In genomic region chr3:11060500-11061251, GRCh38 we compare ENCODE assay signal across 8 cellular contexts.
DNase-seq lines count a peak whose midpoint lies in the region; ATAC-seq, FAIRE-seq and TF ChIP-seq lines count a peak whose summit lies in the region.

No MANE protein-coding gene starts in this region.

- H3K9me1 ChIP-seq in endothelial cell of umbilical vein (replicated peaks; ENCODE audit: control insufficient read depth, extremely low read depth, insufficient read depth, low read length) = no peaks in the 10 kb centered on the region

- no peak overlapping the region for H3K4ac ChIP-seq in mesendoderm (ENCODE audit: low read depth, low read length)

- H3K4me2 ChIP-seq in endothelial cell of umbilical vein (ENCODE audit: insufficient read depth, low read length) = no peak overlapping the region
- H3K4me2 ChIP-seq in mesendoderm (ENCODE audit: low read length) = peak overlapping the region; percentile 54

- TF ChIP-seq CTCF in A673 (conservative IDR thresholded peaks at IDR 0.05; ENCODE audit: low read depth, low read length) (peak; percentile 93), GM12874 (IDR thresholded peaks at IDR 0.05; ENCODE audit: insufficient read depth, low read depth, low read length) (peak; percentile 83), endothelial cell of umbilical vein (IDR thresholded peaks at IDR 0.05; ENCODE audit: extremely low read depth in 1 of 2, insufficient read depth in 1 of 2, low read depth in 1 of 2, low read length in 2 of 2) (peak; percentile 83 to 95)

- H3K23ac ChIP-seq in mesendoderm (ENCODE audit: low read length) = no peak overlapping the region

- H3K27me3 ChIP-seq in A673 (replicated peaks; ENCODE audit: insufficient read depth, low read depth, low read length, poor library complexity) (no peaks in the 10 kb centered on the region), endothelial cell of umbilical vein (ENCODE audit: control insufficient read depth in 2 of 2, insufficient read depth in 2 of 2, low read length in 2 of 2) (peaks cover 2 to 4% of the 10 kb centered on the region in 2 experiments), mesendoderm (ENCODE audit: insufficient read depth, low read length, poor library complexity) (no peaks in the 10 kb centered on the region)

- no peak overlapping the region for H3K9ac ChIP-seq in endothelial cell of umbilical vein (replicated peaks; ENCODE audit: extremely low read depth, insufficient read depth, low read length)
- peak overlapping the region; percentile 29 for H3K9ac ChIP-seq in mesendoderm (ENCODE audit: low read length)

- no peak overlapping the region for H4K8ac ChIP-seq in mesendoderm (ENCODE audit: low read depth, low read length)

- H3K4me1 ChIP-seq in A673 (ENCODE audit: insufficient read depth, low read length, poor library complexity, severe bottlenecking) = peaks cover 9% of the 10 kb centered on the region
- H3K4me1 ChIP-seq in endothelial cell of umbilical vein (ENCODE audit: control insufficient read depth, extremely low read depth, insufficient read depth, low read length) = no peaks in the 10 kb centered on the region
- no peaks in the 10 kb centered on the region for H3K4me1 ChIP-seq in mesendoderm (ENCODE audit: control insufficient read depth, low read depth, low read length)

- no peak overlapping the region for H2BK15ac ChIP-seq in mesendoderm (replicated peaks; ENCODE audit: low read depth)

- TF ChIP-seq POLR2A in endothelial cell of umbilical vein (IDR thresholded peaks at IDR 0.05; ENCODE audit: low read depth, low read length) = no peak

- H3K56ac ChIP-seq in mesendoderm (ENCODE audit: low read length) = peak overlapping the region; percentile 49

- DNase-seq in A673 (ENCODE audit: low spot score) (peak; percentile 79), NCI-H2227 treated with DMSO at 0.1 percent for 48 hours (lab: John Stamatoyannopoulos, UW) (peak; percentile 59), endothelial cell of umbilical vein (ENCODE audit: low read depth, low spot score) (peak; percentile 54), mesendoderm (peak; percentile 72)
- peak; percentile 6 to 14 for DNase-seq in activated CD4-positive, alpha-beta T cell treated with anti-CD3 and anti-CD28 coated beads, Interleukin-2, amount 50 U/mL, for 4 hours
- DNase-seq in stimulated activated CD8-positive, alpha-beta memory T cell treated with anti-CD3 and anti-CD28 coated beads, Interleukin-4, amount 100 ng/mL, for 48 hours = peak; percentile 75

- FAIRE-seq in endothelial cell of umbilical vein (lab: Jason Lieb, UNC) = peak; percentile 85

- H3K79me2 ChIP-seq in endothelial cell of umbilical vein (ENCODE audit: control insufficient read depth, insufficient read depth, low read length) = no peaks in the 10 kb centered on the region
- no peaks in the 10 kb centered on the region for H3K79me2 ChIP-seq in mesendoderm (ENCODE audit: control insufficient read depth, insufficient read depth, low read length)

- H2BK120ac ChIP-seq in mesendoderm (ENCODE audit: low read depth, low read length) = no peak overlapping the region

- no peak overlapping the region for H4K5ac ChIP-seq in mesendoderm (ENCODE audit: low read length)

- H3K79me1 ChIP-seq in mesendoderm (ENCODE audit: low read length) = no peaks in the 10 kb centered on the region

- H2AK5ac ChIP-seq in mesendoderm (ENCODE audit: low read length) = no peak overlapping the region

- peak overlapping the region; percentile 49 for H2AFZ ChIP-seq in endothelial cell of umbilical vein (ENCODE audit: low read depth, low read length)

- no peaks in the 10 kb centered on the region for H3K36me3 ChIP-seq in A673 (ENCODE audit: insufficient read depth, low read length, poor library complexity, severe bottlenecking)
- H3K36me3 ChIP-seq in endothelial cell of umbilical vein (ENCODE audit: control insufficient read depth in 2 of 2, extremely low read depth in 1 of 2, insufficient read depth in 2 of 2, low read length in 2 of 2) = no peaks in the 10 kb centered on the region
- no peaks in the 10 kb centered on the region for H3K36me3 ChIP-seq in mesendoderm (ENCODE audit: control insufficient read depth, insufficient read depth, low read length)

- no TSS peak for BruUV-seq in A673 (replicated peaks; lab: Mats Ljungman, UMichigan)
- no TSS peak for BruUV-seq in endothelial cell of umbilical vein (replicated peaks; lab: Mats Ljungman, UMichigan)

- H3K27ac ChIP-seq in A673 (ENCODE audit: low read depth, low read length, poor library complexity, severe bottlenecking) (no peak overlapping the region), endothelial cell of umbilical vein (ENCODE audit: insufficient read depth, low read depth, low read length) (no peak overlapping the region), mesendoderm (ENCODE audit: low read depth, low read length) (no peak overlapping the region)

- intact Hi-C loops in A673 (cut with micrococcal nuclease; ENCODE audit: unreplicated experiment) (loop anchor here (2.0 kb wide), 2 partner anchors 274 to 592 kb away; no protein-coding TSS in a partner anchor), endothelial cell of umbilical vein (cut with micrococcal nuclease) (loop anchor here (1.0 to 5.0 kb wide), 6 partner anchors 95 to 592 kb away; no protein-coding TSS in a partner anchor)

- WGBS in mesendoderm (ENCODE audit: extremely low coverage, insufficient coverage, low lambda C conversion rate) = no CpG with 5 or more reads among the region's 35 CpGs

- H3K4me3 ChIP-seq in A673 (ENCODE audit: low read depth, low read length, poor library complexity, severe bottlenecking) (peak overlapping the region; percentile 15), endothelial cell of umbilical vein (replicated peaks in 1 of 3; ENCODE audit: insufficient read depth in 1 of 3, low read depth in 1 of 3, low read length in 3 of 3) (no peak overlapping the region), mesendoderm (ENCODE audit: low read length) (no peak overlapping the region)

- no peaks in the 10 kb centered on the region for H4K20me1 ChIP-seq in endothelial cell of umbilical vein (replicated peaks; ENCODE audit: control insufficient read depth, extremely low read depth, insufficient read depth, low read length)

- POLR2A ChIA-PET in A673 (lab: Charles Lee; ENCODE audit: low non-redundant PET) = no interaction called here
- POLR2A ChIA-PET in endothelial cell of umbilical vein (lab: Charles Lee) = interaction anchor here (0.6 kb wide), 1 partner anchor 198 kb away, joined by 8 read pairs; no protein-coding TSS in a partner anchor

- H2BK5ac ChIP-seq in mesendoderm (ENCODE audit: low read length) = no peak overlapping the region

- dilution Hi-C loops in endothelial cell of umbilical vein (cut with MboI; ENCODE audit: extremely low pct_ligation_motif_present, low sequenced_read_pairs) = no loop called here

- CTCF ChIA-PET in A673 (lab: Charles Lee) = interaction anchor here (0.5 to 2.5 kb wide), 8 partner anchors 8 to 302 kb away, joined by 3 to 15 read pairs (median 5); no protein-coding TSS in a partner anchor
- CTCF ChIA-PET in endothelial cell of umbilical vein (lab: Charles Lee) = interaction anchor here (0.6 to 5.6 kb wide), 51 partner anchors 9 to 694 kb away, joined by 3 to 125 read pairs (median 5); partner anchors contain the start of gene HRH1

- peaks cover 4% of the 10 kb centered on the region for H3K9me3 ChIP-seq in A673 (ENCODE audit: low read depth, low read length, poor library complexity, severe bottlenecking)
- H3K9me3 ChIP-seq in endothelial cell of umbilical vein (replicated peaks; ENCODE audit: control insufficient read depth, insufficient read depth, low read length) = no peaks in the 10 kb centered on the region

- H3K18ac ChIP-seq in mesendoderm (ENCODE audit: low read length) = no peak overlapping the region

- ATAC-seq in HG03196 (IDR thresholded peaks at IDR 0.05; ENCODE audit: unreplicated experiment) = no peak

TF ChIP-seq in endothelial cell of umbilical vein, 7 proteins besides CTCF, POLR2A, EP300 and RAD21:
- TF ChIP-seq MYC (IDR thresholded peaks at IDR 0.05; ENCODE audit: low read depth, low read length) (no peak), POLR2AphosphoS5 (IDR thresholded peaks at IDR 0.05; ENCODE audit: insufficient read depth, low read depth, low read length) (no peak), MAX (IDR thresholded peaks at IDR 0.05; ENCODE audit: insufficient read depth, insufficient read length) (no peak), EZH2 (IDR thresholded peaks at IDR 0.05; ENCODE audit: borderline replicate concordance, low read depth, low read length, severe bottlenecking) (no peak), JUN (IDR thresholded peaks at IDR 0.05; ENCODE audit: borderline replicate concordance, insufficient read depth, insufficient read length, low read depth) (no peak), GATA2 (IDR thresholded peaks at IDR 0.05; ENCODE audit: insufficient read depth, insufficient read length, low read depth, low read length) (no peak), FOS (IDR thresholded peaks at IDR 0.05; ENCODE audit: borderline replicate concordance, insufficient read depth, low read length) (no peak)
TF ChIP-seq in endothelial cell of umbilical vein: peak in this region for 0.

Comparison
In these comparisons a context has a peak if more than half of its experiments do, and no peak if none do; other contexts are left out.
1. DNase-seq: peak in every context shown above with its lines; median percentile 79 in A673; 75 in stimulated activated CD8-positive, alpha-beta memory T cell treated with anti-CD3 and anti-CD28 coated beads, Interleukin-4, amount 100 ng/mL, for 48 hours; 72 in mesendoderm; 59 in NCI-H2227 treated with DMSO at 0.1 percent for 48 hours; 54 in endothelial cell of umbilical vein; 10 in activated CD4-positive, alpha-beta T cell treated with anti-CD3 and anti-CD28 coated beads, Interleukin-2, amount 50 U/mL, for 4 hours.